In the genomic region with DNA sequence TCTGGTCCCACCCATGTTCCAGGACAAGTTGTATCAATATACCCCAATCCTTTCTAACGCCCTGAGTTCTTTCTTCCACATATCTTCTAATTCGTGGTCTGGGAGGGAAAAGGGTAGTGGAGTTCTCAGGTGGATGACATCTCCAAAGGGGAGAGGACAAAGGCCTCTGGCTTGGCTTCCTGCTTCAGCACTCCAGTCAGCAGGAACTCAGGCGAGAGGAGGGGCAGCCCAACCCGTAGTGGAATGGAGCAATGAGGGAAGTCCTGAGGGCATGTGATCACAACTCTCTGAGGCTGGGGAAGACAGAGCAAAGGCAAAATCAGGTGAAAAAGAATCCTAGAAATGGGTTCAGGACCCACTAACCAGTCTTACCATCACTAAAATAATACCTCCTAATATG, we compare ENCODE assay signal across 23 cellular contexts. TPM values are rescaled to one million over a fixed set of nuclear protein-coding genes. Genes with fewer than 3 reads are reported as not detected.
A peak's percentile ranks its signal among the peaks of the same experiment; 100 is the strongest.
DNase-seq lines count a peak whose midpoint lies in the region; ATAC-seq, FAIRE-seq and TF ChIP-seq lines count a peak whose summit lies in the region.
"Had no signal": no experiment of that assay in that cellular context is flagged by ENCODE, and none has a peak within 500 bp of the region (broad histone marks: within the 10 kb centered on the region; RNA-seq: fewer than 3 reads in every experiment).

No MANE protein-coding gene starts in this region.

- H3K4me1 ChIP-seq in Caco-2 (peaks cover 7% of the 10 kb centered on the region), K562 (replicated peaks in 1 of 2; ENCODE audit: control insufficient read depth in 2 of 2, insufficient read depth in 2 of 2, low read length in 2 of 2) (no peaks in the 10 kb centered on the region), left ventricle myocardium inferior (peaks cover 12% of the 10 kb centered on the region), mucosa of descending colon (ENCODE audit: low read depth) (no peaks in the 10 kb centered on the region)
- H3K4me1 ChIP-seq: psoas muscle had no signal

- H3K27ac Mint-ChIP-seq in Caco-2 (ENCODE audit: unreplicated experiment): no peak overlapping the region
- no peak overlapping the region for H3K27ac Mint-ChIP-seq in activated CD4-positive, alpha-beta memory T cell treated with anti-CD3 and anti-CD28 coated beads for 36 hours
- H3K27ac Mint-ChIP-seq in activated T-cell treated with anti-CD3 and anti-CD28 coated beads, Interleukin-2, amount 50 U/mL, for 24 hours: no peak overlapping the region
- H3K27ac Mint-ChIP-seq: activated CD4-positive, alpha-beta T cell treated with anti-CD3 and anti-CD28 coated beads, Interleukin-2, amount 10 ng/mL, durations not matched to agents 24 days and 14 days; nephron progenitor cell had no signal

- peaks cover under 1% of the 10 kb centered on the region for H3K4me1 Mint-ChIP-seq in Caco-2 (ENCODE audit: low read depth, unreplicated experiment)
- no peaks in the 10 kb centered on the region for H3K4me1 Mint-ChIP-seq in activated CD4-positive, alpha-beta memory T cell treated with anti-CD3 and anti-CD28 coated beads for 36 hours (ENCODE audit: low read depth)
- no peaks in the 10 kb centered on the region for H3K4me1 Mint-ChIP-seq in activated T-cell treated with anti-CD3 and anti-CD28 coated beads, Interleukin-2, amount 50 U/mL, for 24 hours (ENCODE audit: low read depth)
- H3K4me1 Mint-ChIP-seq: nephron progenitor cell had no signal

- TF ChIP-seq CTCF in Caco-2 (IDR thresholded peaks at IDR 0.05; ENCODE audit: insufficient read depth in 1 of 2, low read depth in 1 of 2, low read length in 1 of 2, severe bottlenecking in 1 of 2, unreplicated experiment in 1 of 2): no peak
- TF ChIP-seq CTCF in K562 (IDR thresholded peaks at IDR 0.05 in 2 of 3, conservative IDR thresholded peaks at IDR 0.05 in 1 of 3; ENCODE audit: insufficient read depth in 2 of 3, low read depth in 1 of 3, low read length in 3 of 3): no peak
- TF ChIP-seq CTCF in left ventricle myocardium inferior (IDR thresholded peaks at IDR 0.05; ENCODE audit: borderline replicate concordance): no peak
- no peak for TF ChIP-seq CTCF in mucosa of descending colon (IDR thresholded peaks at IDR 0.05)

- H3K4me2 ChIP-seq in K562 (ENCODE audit: insufficient read depth, low read length): no peak overlapping the region

- no peaks in the 10 kb centered on the region for H3K27me3 Mint-ChIP-seq in Caco-2 (ENCODE audit: insufficient read depth, unreplicated experiment)
- no peaks in the 10 kb centered on the region for H3K27me3 Mint-ChIP-seq in activated CD4-positive, alpha-beta memory T cell treated with anti-CD3 and anti-CD28 coated beads for 36 hours
- H3K27me3 Mint-ChIP-seq in activated T-cell treated with anti-CD3 and anti-CD28 coated beads, Interleukin-2, amount 50 U/mL, for 24 hours: no peaks in the 10 kb centered on the region
- H3K27me3 Mint-ChIP-seq: activated CD4-positive, alpha-beta T cell treated with anti-CD3 and anti-CD28 coated beads, Interleukin-2, amount 10 ng/mL, durations not matched to agents 24 days and 14 days had no signal

- CTCF ChIA-PET in Caco-2 (lab: Charles Lee): no interaction called here
- CTCF ChIA-PET in K562 (lab: Yijun Ruan, JAX; ENCODE audit: low intra/inter-chr PET ratio): no interaction called here
- CTCF ChIA-PET in activated CD4-positive, alpha-beta memory T cell treated with anti-CD3 and anti-CD28 coated beads for 36 hours (lab: Charles Lee): interaction anchor here (1.9 kb wide), 1 partner anchor 22 kb away, joined by 5 read pairs; no protein-coding TSS in a partner anchor

- H4K20me1 ChIP-seq in K562 (replicated peaks; ENCODE audit: control insufficient read depth, insufficient read depth, low read length): no peaks in the 10 kb centered on the region
- H4K20me1 ChIP-seq: BLaER1 treated with 17β-estradiol and CSF1 and Interleukin-3, amounts not matched to agents 10 nM and 100 nM had no signal

- peaks cover 35% of the 10 kb centered on the region for H3K36me3 Mint-ChIP-seq in Caco-2 (ENCODE audit: insufficient read depth, unreplicated experiment)
- peaks cover 41% of the 10 kb centered on the region for H3K36me3 Mint-ChIP-seq in activated CD4-positive, alpha-beta memory T cell treated with anti-CD3 and anti-CD28 coated beads for 36 hours
- H3K36me3 Mint-ChIP-seq in activated T-cell treated with anti-CD3 and anti-CD28 coated beads, Interleukin-2, amount 50 U/mL, for 24 hours (ENCODE audit: low read depth): peaks cover 50% of the 10 kb centered on the region

- no peaks in the 10 kb centered on the region for H3K36me3 ChIP-seq in Caco-2 (ENCODE audit: control insufficient read depth, insufficient read depth, low read length)
- H3K36me3 ChIP-seq in K562 (ENCODE audit: control insufficient read depth, insufficient read depth, low read length): peaks cover 49% of the 10 kb centered on the region
- peaks cover 29% of the 10 kb centered on the region for H3K36me3 ChIP-seq in left ventricle myocardium inferior
- H3K36me3 ChIP-seq in mucosa of descending colon (ENCODE audit: low read depth): no peaks in the 10 kb centered on the region

- ATAC-seq in K562 (0 out of 3 replicates have a peak, but pooled peaks have one; percentile 19), mucosa of descending colon (peak; percentile 84), GM19467 (IDR thresholded peaks at IDR 0.05; ENCODE audit: unreplicated experiment) (no peak), GM21360 (IDR thresholded peaks at IDR 0.05; ENCODE audit: unreplicated experiment) (no peak)

- peak; percentile 29 to 47 for DNase-seq in Caco-2
- DNase-seq in K562 (ENCODE audit: extremely low read depth in 1 of 4, low spot score in 3 of 4): no peak
- no peak for DNase-seq in left ventricle myocardium inferior
- DNase-seq in mucosa of descending colon: peak in 1 of 3 donors; percentile 55
- DNase-seq in activated CD4-positive, alpha-beta memory T cell treated with anti-CD3 and anti-CD28 coated beads for 36 hours: no peak
- DNase-seq in activated T-cell treated with anti-CD3 and anti-CD28 coated beads, Interleukin-2, amount 50 U/mL, for 24 hours: no peak
- DNase-seq: activated CD4-positive, alpha-beta T cell treated with anti-CD3 and anti-CD28 coated beads, Interleukin-2, amount 10 ng/mL, durations not matched to agents 24 days and 14 days; activated CD8-positive, alpha-beta memory T cell treated with anti-CD3 and anti-CD28 coated beads, Interleukin-2, amount 50 U/mL, for 48 hours; activated gamma-delta T cell treated with Interleukin-2 at 50 U/mL for 16 hours; amniotic stem cell; central memory CD4-positive, alpha-beta T cell; DMS53; effector CD8-positive, alpha-beta T cell; midbrain; NCI-H1048; NCI-H1930; nephron progenitor cell; psoas muscle; stimulated activated CD4-positive, alpha-beta T cell treated with anti-CD3 and anti-CD28 coated beads, Interleukin-12 subunit alpha, Interleukin-12 subunit beta, amount 100 ng/mL, for 4 hours had no signal

- POLR2A ChIA-PET in Caco-2 (lab: Charles Lee): no interaction called here
- POLR2A ChIA-PET in K562 (lab: Yijun Ruan, JAX): interaction anchor here (0.6 to 27.1 kb wide), 3 partner anchors 2 to 66 kb away, joined by 3 to 524 read pairs (median 524); partner anchors contain the start of genes MDC1, NRM and TUBB
- POLR2A ChIA-PET in activated CD4-positive, alpha-beta memory T cell treated with anti-CD3 and anti-CD28 coated beads for 36 hours (lab: Charles Lee): no interaction called here

- no TSS peak for BruUV-seq in Caco-2 (replicated peaks; lab: Mats Ljungman, UMichigan)
- no TSS peak for BruUV-seq in K562 (replicated peaks; lab: Mats Ljungman, UMichigan)

- no peak overlapping the region for H3K27ac ChIP-seq in K562 (ENCODE audit: extremely low read depth, low read depth, low read length)
- H3K27ac ChIP-seq in left ventricle myocardium inferior (replicated peaks): peak overlapping the region; percentile 27
- H3K27ac ChIP-seq: BLaER1 treated with 17β-estradiol and CSF1 and Interleukin-3, amounts not matched to agents 10 nM and 100 nM; psoas muscle had no signal

- H3K4me3 ChIP-seq in Caco-2 (ENCODE audit: low read depth, low read length): no peak overlapping the region
- H3K4me3 ChIP-seq in K562: no peak overlapping the region
- H3K4me3 ChIP-seq in left ventricle myocardium inferior: no peak overlapping the region
- H3K4me3 ChIP-seq in mucosa of descending colon: no peak overlapping the region
- H3K4me3 ChIP-seq: BLaER1 treated with 17β-estradiol and CSF1 and Interleukin-3, amounts not matched to agents 10 nM and 100 nM; psoas muscle had no signal

- H3K79me2 ChIP-seq in K562 (ENCODE audit: control insufficient read depth, insufficient read depth, low read length): no peaks in the 10 kb centered on the region

- no peak for TF ChIP-seq POLR2A in K562 (conservative IDR thresholded peaks at IDR 0.05)

- no peak overlapping the region for H3K4me3 Mint-ChIP-seq in Caco-2 (ENCODE audit: unreplicated experiment)
- H3K4me3 Mint-ChIP-seq in activated CD4-positive, alpha-beta memory T cell treated with anti-CD3 and anti-CD28 coated beads for 36 hours: no peak overlapping the region
- H3K4me3 Mint-ChIP-seq in activated T-cell treated with anti-CD3 and anti-CD28 coated beads, Interleukin-2, amount 50 U/mL, for 24 hours: no peak overlapping the region
- H3K4me3 Mint-ChIP-seq: activated CD4-positive, alpha-beta T cell treated with anti-CD3 and anti-CD28 coated beads, Interleukin-2, amount 10 ng/mL, durations not matched to agents 24 days and 14 days; nephron progenitor cell had no signal

- no peak overlapping the region for H3K9ac ChIP-seq in K562 (ENCODE audit: insufficient read depth in 1 of 2, low read depth in 2 of 2, low read length in 2 of 2)
- H3K9ac ChIP-seq: BLaER1 treated with 17β-estradiol and CSF1 and Interleukin-3, amounts not matched to agents 10 nM and 100 nM had no signal

- TF ChIP-seq RAD21 in K562 (CRISPR knock-in tag; conservative IDR thresholded peaks at IDR 0.05 in 1 of 2, IDR thresholded peaks at IDR 0.05 in 1 of 2): no peak

- 61% methylated on average over 3 of the region's 4 CpGs for WGBS in K562 (ENCODE audit: insufficient coverage, low coverage, missing lambda C conversion rate)

- TF ChIP-seq EP300 in K562 (IDR thresholded peaks at IDR 0.05; ENCODE audit: low read length): no peak

- no peak overlapping the region for H2AFZ ChIP-seq in K562 (ENCODE audit: low read depth, low read length)

- in situ Hi-C loops in K562 (cut with MboI): no loop called here

- no peak for FAIRE-seq in K562 (lab: Jason Lieb, UNC)
- FAIRE-seq: GM12892 had no signal

- intact Hi-C loops in Caco-2 (cut with micrococcal nuclease; ENCODE audit: unreplicated experiment): no loop called here
- intact Hi-C loops in K562 (cut with micrococcal nuclease): no loop called here
- intact Hi-C loops in left ventricle myocardium inferior (cut with micrococcal nuclease): no loop called here
- intact Hi-C loops in mucosa of descending colon (cut with DNase I, micrococcal nuclease): no loop called here
- intact Hi-C loops in activated CD4-positive, alpha-beta memory T cell treated with anti-CD3 and anti-CD28 coated beads for 36 hours (cut with micrococcal nuclease): no loop called here

- no peaks in the 10 kb centered on the region for H3K9me3 Mint-ChIP-seq in Caco-2 (ENCODE audit: unreplicated experiment)
- H3K9me3 Mint-ChIP-seq in activated CD4-positive, alpha-beta memory T cell treated with anti-CD3 and anti-CD28 coated beads for 36 hours: no peaks in the 10 kb centered on the region
- no peaks in the 10 kb centered on the region for H3K9me3 Mint-ChIP-seq in activated T-cell treated with anti-CD3 and anti-CD28 coated beads, Interleukin-2, amount 50 U/mL, for 24 hours
- H3K9me3 Mint-ChIP-seq: activated CD4-positive, alpha-beta T cell treated with anti-CD3 and anti-CD28 coated beads, Interleukin-2, amount 10 ng/mL, durations not matched to agents 24 days and 14 days; nephron progenitor cell had no signal

- H3K27me3 ChIP-seq in Caco-2 (replicated peaks; ENCODE audit: control insufficient read depth, insufficient read depth, low read length) (no peaks in the 10 kb centered on the region), K562 (ENCODE audit: control insufficient read depth in 2 of 2, insufficient read depth in 2 of 2, low read length in 2 of 2) (no peaks in the 10 kb centered on the region), left ventricle myocardium inferior (ENCODE audit: low read depth) (no peaks in the 10 kb centered on the region)
- H3K27me3 ChIP-seq: BLaER1 treated with 17β-estradiol and CSF1 and Interleukin-3, amounts not matched to agents 10 nM and 100 nM had no signal

- H3K9me1 ChIP-seq in K562 (ENCODE audit: control insufficient read depth, insufficient read depth, low read length): no peaks in the 10 kb centered on the region

- H3K9me3 ChIP-seq in Caco-2 (no peaks in the 10 kb centered on the region), K562 (replicated peaks; ENCODE audit: control insufficient read depth, insufficient read depth, low read depth, low read length) (no peaks in the 10 kb centered on the region), left ventricle myocardium inferior (replicated peaks) (no peaks in the 10 kb centered on the region), mucosa of descending colon (no peaks in the 10 kb centered on the region)
- H3K9me3 ChIP-seq: BLaER1 treated with 17β-estradiol and CSF1 and Interleukin-3, amounts not matched to agents 10 nM and 100 nM; psoas muscle had no signal

RNA-seq across cellular contexts. Expression of gene NRM, which starts 9.6 kb away (rescaled TPM):
- total RNA-seq in Caco-2 (2022) (31.7 and 32.1 TPM in 2 replicates), K562 (2014; rRNA removed) (9.7 and 12.4 TPM in 2 replicates), K562 (2014; rRNA removed; fragmentation: Illumina TruSeq; extraction: Trizol) (10.6 and 14.4 TPM in 2 replicates), K562 (2015; rRNA removed; fragmentation: Illumina TruSeq; extraction: Trizol) (17.4 and 18.1 TPM in 2 replicates), K562 (2021) (32.9 and 35.7 TPM in 2 replicates), left ventricle myocardium inferior (3.7 TPM), mucosa of descending colon (10 to 100 TPM in 1 of 3 donors, 1 to 10 TPM in 2; 4.3 to 10.2 (median 6.1) TPM)
- total RNA-seq in K562 (2011; cell fraction: chromatin; rRNA removed; ENCODE audit: low replicate concordance): 17.1 and 42.3 TPM in 2 replicates
- total RNA-seq in K562 (2011; cell fraction: nucleolus; rRNA removed): 41.3 and 48.0 TPM in 2 replicates
- 51.0 and 61.6 TPM in 2 replicates for total RNA-seq in K562 (2011; cell fraction: nucleoplasm; rRNA removed)
- polyA plus RNA-seq in K562 (2011; rRNA removed) (12.6 and 22.9 TPM in 2 replicates), K562 (2014; fragmentation: Illumina TruSeq; extraction: Trizol) (57.9 and 58.2 TPM in 2 replicates), K562 (2014; fragmentation: Nextera tagmentation; extraction: Ambion mirVana) (10 to 100 TPM; 16.1 to 18.6 TPM), K562 (2014; rRNA removed) (19.4 and 22.5 TPM in 2 replicates)
- polyA plus RNA-seq in K562 (2011; cell fraction: cytosol; rRNA removed): 26.4 and 41.5 TPM in 2 replicates
- polyA plus RNA-seq in K562 (2011; cell fraction: nucleus; rRNA removed): 28.3 and 48.5 TPM in 2 replicates
- 45.0 and 59.0 TPM in 2 replicates for polyA plus RNA-seq in K562 (2012)
- polyA minus RNA-seq in K562 (2011; rRNA and poly(A)+ RNA removed): 14.4 and 15.0 TPM in 2 replicates
- polyA minus RNA-seq in K562 (2011; cell fraction: cytosol; rRNA and poly(A)+ RNA removed): 19.7 and 29.2 TPM in 2 replicates
- polyA minus RNA-seq in K562 (2011; cell fraction: nucleus; rRNA and poly(A)+ RNA removed): 12.0 and 14.7 TPM in 2 replicates
- total RNA-seq in activated CD4-positive, alpha-beta memory T cell treated with anti-CD3 and anti-CD28 coated beads for 36 hours: 10 to 100 TPM; 31.6 to 32.7 TPM

RNA-seq across cellular contexts. Expression of gene PPP1R18, which starts 13.9 kb away (rescaled TPM):
- total RNA-seq in Caco-2 (2022): 6.6 and 9.7 TPM in 2 replicates
- total RNA-seq in K562 (2011; cell fraction: chromatin; rRNA removed; ENCODE audit: low replicate concordance): 17.9 and 43.7 TPM in 2 replicates
- total RNA-seq in K562 (2011; cell fraction: nucleolus; rRNA removed): 30.3 and 35.5 TPM in 2 replicates
- 35.6 and 50.9 TPM in 2 replicates for total RNA-seq in K562 (2011; cell fraction: nucleoplasm; rRNA removed)
- 29.1 and 46.5 TPM in 2 replicates for total RNA-seq in K562 (2014; rRNA removed)
- 36.3 and 37.5 TPM in 2 replicates for total RNA-seq in K562 (2014; rRNA removed; fragmentation: Illumina TruSeq; extraction: Trizol)
- 42.6 and 45.3 TPM in 2 replicates for total RNA-seq in K562 (2015; rRNA removed; fragmentation: Illumina TruSeq; extraction: Trizol)
- total RNA-seq in K562 (2021): 65.1 and 69.5 TPM in 2 replicates
- polyA plus RNA-seq in K562 (2011; rRNA removed): 80.5 and 118 TPM in 2 replicates
- 136 and 150 TPM in 2 replicates for polyA plus RNA-seq in K562 (2011; cell fraction: cytosol; rRNA removed)
- polyA plus RNA-seq in K562 (2011; cell fraction: nucleus; rRNA removed): 69.7 and 114 TPM in 2 replicates
- 53.8 and 162 TPM in 2 replicates for polyA plus RNA-seq in K562 (2012)
- polyA plus RNA-seq in K562 (2014; fragmentation: Illumina TruSeq; extraction: Trizol): 96.8 and 99.2 TPM in 2 replicates
- 10 to 100 TPM; 12.0 to 12.6 TPM for polyA plus RNA-seq in K562 (2014; fragmentation: Nextera tagmentation; extraction: Ambion mirVana)
- polyA plus RNA-seq in K562 (2014; rRNA removed): 60.2 and 69.0 TPM in 2 replicates
- polyA minus RNA-seq in K562 (2011; rRNA and poly(A)+ RNA removed): 44.7 TPM in 2 replicates
- 38.3 and 45.2 TPM in 2 replicates for polyA minus RNA-seq in K562 (2011; cell fraction: cytosol; rRNA and poly(A)+ RNA removed)
- polyA minus RNA-seq in K562 (2011; cell fraction: nucleus; rRNA and poly(A)+ RNA removed): 12.0 and 26.3 TPM in 2 replicates
- 14.5 TPM for total RNA-seq in left ventricle myocardium inferior
- 10 to 100 TPM in 2 of 3 donors, 1 to 10 TPM in 1; 8.6 to 55.1 (median 22.1) TPM for total RNA-seq in mucosa of descending colon
- total RNA-seq in activated CD4-positive, alpha-beta memory T cell treated with anti-CD3 and anti-CD28 coated beads for 36 hours: 100 to 1,000 TPM; 172 to 183 TPM

RNA-seq across cellular contexts. Expression of gene MDC1, which starts 16.7 kb away (rescaled TPM):
- total RNA-seq in Caco-2 (2022) (46.6 and 48.6 TPM in 2 replicates), K562 (2014; rRNA removed) (15.7 and 24.3 TPM in 2 replicates), K562 (2014; rRNA removed; fragmentation: Illumina TruSeq; extraction: Trizol) (20.0 and 25.5 TPM in 2 replicates), K562 (2015; rRNA removed; fragmentation: Illumina TruSeq; extraction: Trizol) (15.6 and 18.2 TPM in 2 replicates), K562 (2021) (96.8 and 114 TPM in 2 replicates), left ventricle myocardium inferior (14.1 TPM), mucosa of descending colon (10 to 100 TPM; 15.2 to 34.3 (median 29.5) TPM)
- total RNA-seq in K562 (2011; cell fraction: chromatin; rRNA removed; ENCODE audit: low replicate concordance): 79.5 and 80.7 TPM in 2 replicates
- 47.5 and 50.5 TPM in 2 replicates for total RNA-seq in K562 (2011; cell fraction: nucleolus; rRNA removed)
- total RNA-seq in K562 (2011; cell fraction: nucleoplasm; rRNA removed): 62.0 and 85.1 TPM in 2 replicates
- polyA plus RNA-seq in K562 (2011; rRNA removed) (21.5 and 55.8 TPM in 2 replicates), K562 (2014; fragmentation: Illumina TruSeq; extraction: Trizol) (72.9 and 95.4 TPM in 2 replicates), K562 (2014; fragmentation: Nextera tagmentation; extraction: Ambion mirVana) (1 to 10 TPM; 8.2 to 8.8 TPM), K562 (2014; rRNA removed) (31.3 and 35.0 TPM in 2 replicates)
- polyA plus RNA-seq in K562 (2011; cell fraction: cytosol; rRNA removed): 28.0 and 35.1 TPM in 2 replicates
- 105 and 141 TPM in 2 replicates for polyA plus RNA-seq in K562 (2011; cell fraction: nucleus; rRNA removed)
- 68.1 and 105 TPM in 2 replicates for polyA plus RNA-seq in K562 (2012)
- polyA minus RNA-seq in K562 (2011; rRNA and poly(A)+ RNA removed): 24.0 and 34.6 TPM in 2 replicates
- polyA minus RNA-seq in K562 (2011; cell fraction: cytosol; rRNA and poly(A)+ RNA removed): 56.9 and 94.9 TPM in 2 replicates
- polyA minus RNA-seq in K562 (2011; cell fraction: nucleus; rRNA and poly(A)+ RNA removed): 16.4 and 27.8 TPM in 2 replicates
- 10 to 100 TPM; 79.5 to 88.7 TPM for total RNA-seq in activated CD4-positive, alpha-beta memory T cell treated with anti-CD3 and anti-CD28 coated beads for 36 hours

RNA-seq across cellular contexts. Expression of gene TUBB, which starts 19.8 kb away (rescaled TPM):
- total RNA-seq in Caco-2 (2022) (742 and 788 TPM in 2 replicates), K562 (2014; rRNA removed) (1,062 and 1,409 TPM in 2 replicates), K562 (2014; rRNA removed; fragmentation: Illumina TruSeq; extraction: Trizol) (863 and 971 TPM in 2 replicates), K562 (2015; rRNA removed; fragmentation: Illumina TruSeq; extraction: Trizol) (1,443 and 1,478 TPM in 2 replicates), K562 (2021) (1,495 and 1,529 TPM in 2 replicates), left ventricle myocardium inferior (187 TPM), mucosa of descending colon (100 to 1,000 TPM; 113 to 328 (median 307) TPM)
- total RNA-seq in K562 (2011; cell fraction: chromatin; rRNA removed; ENCODE audit: low replicate concordance): 127 and 264 TPM in 2 replicates
- total RNA-seq in K562 (2011; cell fraction: nucleolus; rRNA removed): 272 and 276 TPM in 2 replicates
- total RNA-seq in K562 (2011; cell fraction: nucleoplasm; rRNA removed): 270 and 313 TPM in 2 replicates
- polyA plus RNA-seq in K562 (2011; rRNA removed) (2,369 and 2,705 TPM in 2 replicates), K562 (2014; fragmentation: Illumina TruSeq; extraction: Trizol) (2,541 and 2,870 TPM in 2 replicates), K562 (2014; fragmentation: Nextera tagmentation; extraction: Ambion mirVana) (1,000 to 10,000 TPM; 1,106 to 1,864 TPM), K562 (2014; rRNA removed) (1,462 and 1,903 TPM in 2 replicates)
- 2,776 and 3,265 TPM in 2 replicates for polyA plus RNA-seq in K562 (2011; cell fraction: cytosol; rRNA removed)
- 619 and 708 TPM in 2 replicates for polyA plus RNA-seq in K562 (2011; cell fraction: nucleus; rRNA removed)
- polyA plus RNA-seq in K562 (2012): 1,523 and 1,878 TPM in 2 replicates
- polyA minus RNA-seq in K562 (2011; rRNA and poly(A)+ RNA removed): 1,764 and 2,070 TPM in 2 replicates
- polyA minus RNA-seq in K562 (2011; cell fraction: cytosol; rRNA and poly(A)+ RNA removed): 880 and 960 TPM in 2 replicates
- 140 and 261 TPM in 2 replicates for polyA minus RNA-seq in K562 (2011; cell fraction: nucleus; rRNA and poly(A)+ RNA removed)
- total RNA-seq in activated CD4-positive, alpha-beta memory T cell treated with anti-CD3 and anti-CD28 coated beads for 36 hours: 1,000 to 10,000 TPM; 1,695 to 1,719 TPM

RNA-seq across cellular contexts. Expression of gene DHX16, which starts 27.5 kb away (rescaled TPM):
- 36.6 and 40.6 TPM in 2 replicates for total RNA-seq in Caco-2 (2022)
- 69.6 and 100 TPM in 2 replicates for total RNA-seq in K562 (2011; cell fraction: chromatin; rRNA removed; ENCODE audit: low replicate concordance)
- 41.3 and 50.9 TPM in 2 replicates for total RNA-seq in K562 (2011; cell fraction: nucleolus; rRNA removed)
- 46.3 and 50.5 TPM in 2 replicates for total RNA-seq in K562 (2011; cell fraction: nucleoplasm; rRNA removed)
- 57.7 and 62.8 TPM in 2 replicates for total RNA-seq in K562 (2014; rRNA removed)
- 45.2 and 45.3 TPM in 2 replicates for total RNA-seq in K562 (2014; rRNA removed; fragmentation: Illumina TruSeq; extraction: Trizol)
- 60.2 and 65.1 TPM in 2 replicates for total RNA-seq in K562 (2015; rRNA removed; fragmentation: Illumina TruSeq; extraction: Trizol)
- 42.7 and 47.5 TPM in 2 replicates for total RNA-seq in K562 (2021)
- 41.5 and 57.4 TPM in 2 replicates for polyA plus RNA-seq in K562 (2011; rRNA removed)
- 62.7 and 65.3 TPM in 2 replicates for polyA plus RNA-seq in K562 (2011; cell fraction: cytosol; rRNA removed)
- 100 and 114 TPM in 2 replicates for polyA plus RNA-seq in K562 (2011; cell fraction: nucleus; rRNA removed)
- polyA plus RNA-seq in K562 (2012): 48.1 and 50.2 TPM in 2 replicates
- 65.1 and 66.1 TPM in 2 replicates for polyA plus RNA-seq in K562 (2014; fragmentation: Illumina TruSeq; extraction: Trizol)
- polyA plus RNA-seq in K562 (2014; fragmentation: Nextera tagmentation; extraction: Ambion mirVana): 10 to 100 TPM; 14.6 to 15.3 TPM
- polyA plus RNA-seq in K562 (2014; rRNA removed): 47.9 and 57.3 TPM in 2 replicates
- 49.1 and 53.6 TPM in 2 replicates for polyA minus RNA-seq in K562 (2011; rRNA and poly(A)+ RNA removed)
- 26.4 and 32.0 TPM in 2 replicates for polyA minus RNA-seq in K562 (2011; cell fraction: cytosol; rRNA and poly(A)+ RNA removed)
- polyA minus RNA-seq in K562 (2011; cell fraction: nucleus; rRNA and poly(A)+ RNA removed): 14.5 and 24.5 TPM in 2 replicates
- 22.1 TPM for total RNA-seq in left ventricle myocardium inferior
- total RNA-seq in mucosa of descending colon: 10 to 100 TPM; 31.0 to 36.2 (median 36.0) TPM
- 10 to 100 TPM; 33.1 to 35.3 TPM for total RNA-seq in activated CD4-positive, alpha-beta memory T cell treated with anti-CD3 and anti-CD28 coated beads for 36 hours

Comparison
In these comparisons a context has a peak if more than half of its experiments do, and no peak if none do; other contexts are left out.
1. DNase-seq: peak in Caco-2 (2 of 2); none in K562 (0 of 4), left ventricle myocardium inferior (single experiment), activated CD4-positive, alpha-beta memory T cell treated with anti-CD3 and anti-CD28 coated beads for 36 hours (single experiment) and activated T-cell treated with anti-CD3 and anti-CD28 coated beads, Interleukin-2, amount 50 U/mL, for 24 hours (single experiment).
2. ATAC-seq: peak in K562 (single experiment) and mucosa of descending colon (single experiment); none in GM19467 (single experiment) and GM21360 (single experiment).